Comparison of ENCODE assay signal across 1 cellular context in the genomic region with DNA sequence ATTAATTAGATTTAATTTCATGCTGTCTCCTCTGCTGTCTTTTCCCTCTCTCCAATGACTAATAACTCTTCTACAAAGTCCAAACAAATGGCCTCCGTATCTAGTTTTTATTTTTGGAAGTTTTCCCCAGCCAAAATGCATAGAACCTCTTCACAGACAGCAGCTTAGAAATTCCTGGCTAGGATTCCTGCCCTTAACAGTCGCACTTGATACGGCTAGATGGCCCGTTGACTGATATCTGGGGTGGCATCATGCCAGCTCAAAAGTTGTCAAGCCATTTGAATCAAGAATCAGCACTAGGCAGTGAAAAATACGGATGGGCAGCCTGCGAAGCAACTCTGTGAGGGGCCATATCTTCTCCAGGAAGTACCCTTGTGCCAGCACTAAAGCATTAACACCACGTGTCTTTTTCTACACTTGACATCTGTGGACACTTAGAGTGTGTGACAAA.
TF ChIP-seq lines count a peak whose summit lies in the region.

No MANE protein-coding gene starts in this region.

TF ChIP-seq in IMR-90, 13 proteins besides CTCF, POLR2A, EP300 and RAD21:
- no peak for TF ChIP-seq RFX5 (IDR thresholded peaks at IDR 0.05; ENCODE audit: low read depth, low read length)
